ENCODE assay signal across 8 cellular contexts in genomic region chr3:94004301-94004910, GRCh38. TPM values are rescaled to one million over a fixed set of nuclear protein-coding genes. Genes with fewer than 3 reads are reported as not detected.
A peak's percentile ranks its signal among the peaks of the same experiment; 100 is the strongest.
DNase-seq lines count a peak whose midpoint lies in the region; FAIRE-seq and TF ChIP-seq lines count a peak whose summit lies in the region.

No MANE protein-coding gene starts in this region.

- CTCF ChIA-PET in endothelial cell of umbilical vein (lab: Charles Lee) = interaction anchor here (0.6 to 1.5 kb wide), 20 partner anchors 9 to 1722 kb away, joined by 3 to 34 read pairs (median 4); partner anchors contain the start of genes ARL13B, DHFR2, NSUN3 and PROS1

- TF ChIP-seq CTCF in endothelial cell of umbilical vein (IDR thresholded peaks at IDR 0.05; ENCODE audit: extremely low read depth in 1 of 2, insufficient read depth in 1 of 2, low read depth in 1 of 2, low read length in 2 of 2) = peak; percentile 61 to 64

- H3K4me3 ChIP-seq in Karpas-422 (ENCODE audit: low read length) = no peak overlapping the region
- peak overlapping the region in 1 of 3 experiments; percentile 48 for H3K4me3 ChIP-seq in endothelial cell of umbilical vein (replicated peaks in 1 of 3; ENCODE audit: insufficient read depth in 1 of 3, low read depth in 1 of 3, low read length in 3 of 3)

- peaks cover 52% of the 10 kb centered on the region for H3K79me2 ChIP-seq in Karpas-422 (ENCODE audit: low read length)
- H3K79me2 ChIP-seq in endothelial cell of umbilical vein (ENCODE audit: control insufficient read depth, insufficient read depth, low read length) = no peaks in the 10 kb centered on the region

- H3K4me2 ChIP-seq in Karpas-422 (ENCODE audit: low read depth, low read length, poor library complexity, severe bottlenecking) (peak overlapping the region; percentile 65), endothelial cell of umbilical vein (ENCODE audit: insufficient read depth, low read length) (peak overlapping the region; percentile 90)

- H3K27ac ChIP-seq in Karpas-422 (ENCODE audit: low read length) (no peak overlapping the region), endothelial cell of umbilical vein (ENCODE audit: insufficient read depth, low read depth, low read length) (no peak overlapping the region)

- H4K20me1 ChIP-seq in Karpas-422 (ENCODE audit: insufficient read depth, low read depth, low read length) (no peaks in the 10 kb centered on the region), endothelial cell of umbilical vein (replicated peaks; ENCODE audit: control insufficient read depth, extremely low read depth, insufficient read depth, low read length) (no peaks in the 10 kb centered on the region)

- dilution Hi-C loops in endothelial cell of umbilical vein (cut with MboI; ENCODE audit: extremely low pct_ligation_motif_present, low sequenced_read_pairs) = no loop called here

- peaks cover 40% of the 10 kb centered on the region for H3K4me1 ChIP-seq in Karpas-422 (ENCODE audit: low read length)
- H3K4me1 ChIP-seq in endothelial cell of umbilical vein (ENCODE audit: control insufficient read depth, extremely low read depth, insufficient read depth, low read length) = peaks cover 3% of the 10 kb centered on the region

- no TSS peak for BruUV-seq in endothelial cell of umbilical vein (replicated peaks; lab: Mats Ljungman, UMichigan)

- H3K9ac ChIP-seq in Karpas-422 (ENCODE audit: low read length) (peak overlapping the region; percentile 23), endothelial cell of umbilical vein (replicated peaks; ENCODE audit: extremely low read depth, insufficient read depth, low read length) (peak overlapping the region; percentile 72)

- intact Hi-C loops in endothelial cell of umbilical vein (cut with micrococcal nuclease) = loop anchor here (1.0 to 10.0 kb wide), 6 partner anchors 24 to 250 kb away; partner anchors contain the start of genes ARL13B, DHFR2 and NSUN3

- FAIRE-seq in A204.1 (lab: Jason Lieb, UNC) = peak; percentile 98
- peak; percentile 96 for FAIRE-seq in H54 (lab: Jason Lieb, UNC)
- peak; percentile 81 for FAIRE-seq in endothelial cell of umbilical vein (lab: Jason Lieb, UNC)

- H3K36me3 ChIP-seq in Karpas-422 (ENCODE audit: insufficient read depth, low read length) (peaks cover 14% of the 10 kb centered on the region), endothelial cell of umbilical vein (ENCODE audit: control insufficient read depth in 2 of 2, extremely low read depth in 1 of 2, insufficient read depth in 2 of 2, low read length in 2 of 2) (no peaks in the 10 kb centered on the region)

- TF ChIP-seq POLR2A in H54 (IDR thresholded peaks at IDR 0.05; ENCODE audit: low read depth, low read length) (no peak), endothelial cell of umbilical vein (IDR thresholded peaks at IDR 0.05; ENCODE audit: low read depth, low read length) (no peak)

- H3K27me3 ChIP-seq in Karpas-422 (ENCODE audit: low read length) = no peaks in the 10 kb centered on the region
- H3K27me3 ChIP-seq in endothelial cell of umbilical vein (ENCODE audit: control insufficient read depth in 2 of 2, insufficient read depth in 2 of 2, low read length in 2 of 2) = no peaks in the 10 kb centered on the region

- POLR2A ChIA-PET in endothelial cell of umbilical vein (lab: Charles Lee) = interaction anchor here (0.9 kb wide), 1 partner anchor 59 kb away, joined by 4 read pairs; the partner anchor contains the start of genes DHFR2 and NSUN3

- H2AFZ ChIP-seq in Karpas-422 (ENCODE audit: low read length) (0 out of 2 replicates have a peak overlapping the region, but pooled peaks have one; percentile 47), endothelial cell of umbilical vein (ENCODE audit: low read depth, low read length) (peak overlapping the region; percentile 45)

- no peaks in the 10 kb centered on the region for H3K9me2 ChIP-seq in Karpas-422 (replicated peaks; ENCODE audit: insufficient read depth, low read length)

- DNase-seq in GM03348 (ENCODE audit: low spot score) (peak; percentile 70), H54 (ENCODE audit: insufficient read length, low spot score) (peak; percentile 3), Karpas-422 (peak; percentile 84), SKM-1 treated with dmso at 0.1 percent for 144 hours (lab: John Stamatoyannopoulos, UW; ENCODE audit: unreplicated experiment) (peak; percentile 41), endothelial cell of umbilical vein (ENCODE audit: low read depth, low spot score) (peak; percentile 73), myocyte (ENCODE audit: low read depth) (peak; percentile 59), NCI-H524 treated with DMSO at 0.1 percent for 48 hours (lab: John Stamatoyannopoulos, UW) (no peak)

- no peaks in the 10 kb centered on the region for H3K9me1 ChIP-seq in endothelial cell of umbilical vein (replicated peaks; ENCODE audit: control insufficient read depth, extremely low read depth, insufficient read depth, low read length)

- H3K9me3 ChIP-seq in Karpas-422 (ENCODE audit: low read length) = no peaks in the 10 kb centered on the region
- no peaks in the 10 kb centered on the region for H3K9me3 ChIP-seq in endothelial cell of umbilical vein (replicated peaks; ENCODE audit: control insufficient read depth, insufficient read depth, low read length)

TF ChIP-seq in endothelial cell of umbilical vein, 7 proteins besides CTCF, POLR2A, EP300 and RAD21 (continues in another document):
- TF ChIP-seq JUN (IDR thresholded peaks at IDR 0.05; ENCODE audit: borderline replicate concordance, insufficient read depth, insufficient read length, low read depth) (no peak), EZH2 (IDR thresholded peaks at IDR 0.05; ENCODE audit: borderline replicate concordance, low read depth, low read length, severe bottlenecking) (no peak), MYC (IDR thresholded peaks at IDR 0.05; ENCODE audit: low read depth, low read length) (no peak)

RNA-seq across cellular contexts. Expression of gene STX19, which starts 24.0 kb away (rescaled TPM):
- not detected in 2 replicates for total RNA-seq in Karpas-422 (2014; rRNA removed; shearing (Covaris generic); ENCODE audit: low replicate concordance)
- total RNA-seq in endothelial cell of umbilical vein = not detected in 2 replicates
- polyA plus RNA-seq in endothelial cell of umbilical vein = not detected in 2 replicates
- not detected in 2 replicates for polyA plus RNA-seq in endothelial cell of umbilical vein (2011; cell fraction: cytosol; rRNA removed)
- polyA plus RNA-seq in endothelial cell of umbilical vein (2011; cell fraction: nucleus; rRNA removed) = not detected in 2 replicates
- polyA plus RNA-seq in endothelial cell of umbilical vein (2012) = not detected in 2 replicates
- not detected in 2 replicates for polyA minus RNA-seq in endothelial cell of umbilical vein
- not detected for polyA minus RNA-seq in endothelial cell of umbilical vein (2011; cell fraction: cytosol; rRNA and poly(A)+ RNA removed)
- polyA minus RNA-seq in endothelial cell of umbilical vein (2011; cell fraction: nucleus; rRNA and poly(A)+ RNA removed) = not detected in 2 replicates
- not detected in 2 replicates for total RNA-seq in myocyte
- polyA plus RNA-seq in myocyte (2012) = 0.16 TPM

RNA-seq across cellular contexts. Expression of gene ARL13B, which starts 24.5 kb away (rescaled TPM):
- total RNA-seq in Karpas-422 (2014; rRNA removed; shearing (Covaris generic); ENCODE audit: low replicate concordance) = 16.5 and 17.7 TPM in 2 replicates
- 8.6 and 12.7 TPM in 2 replicates for total RNA-seq in endothelial cell of umbilical vein
- 2.5 and 3.8 TPM in 2 replicates for polyA plus RNA-seq in endothelial cell of umbilical vein
- polyA plus RNA-seq in endothelial cell of umbilical vein (2011; cell fraction: cytosol; rRNA removed) = 3.7 TPM in 2 replicates
- polyA plus RNA-seq in endothelial cell of umbilical vein (2011; cell fraction: nucleus; rRNA removed) = 5.3 and 7.3 TPM in 2 replicates
- 6.2 and 6.4 TPM in 2 replicates for polyA plus RNA-seq in endothelial cell of umbilical vein (2012)
- polyA minus RNA-seq in endothelial cell of umbilical vein = 2.3 and 2.4 TPM in 2 replicates
- polyA minus RNA-seq in endothelial cell of umbilical vein (2011; cell fraction: cytosol; rRNA and poly(A)+ RNA removed) = 12.7 TPM
- polyA minus RNA-seq in endothelial cell of umbilical vein (2011; cell fraction: nucleus; rRNA and poly(A)+ RNA removed) = 4.5 and 6.7 TPM in 2 replicates
- total RNA-seq in myocyte = 6.0 and 9.4 TPM in 2 replicates
- polyA plus RNA-seq in myocyte (2012) = 9.6 TPM

RNA-seq across cellular contexts. Expression of gene PROS1, which starts 30.7 kb away (rescaled TPM):
- 1.3 and 2.0 TPM in 2 replicates for total RNA-seq in Karpas-422 (2014; rRNA removed; shearing (Covaris generic); ENCODE audit: low replicate concordance)
- 5.2 and 6.0 TPM in 2 replicates for total RNA-seq in endothelial cell of umbilical vein
- 2.5 and 2.6 TPM in 2 replicates for polyA plus RNA-seq in endothelial cell of umbilical vein
- 2.2 and 2.8 TPM in 2 replicates for polyA plus RNA-seq in endothelial cell of umbilical vein (2011; cell fraction: cytosol; rRNA removed)
- polyA plus RNA-seq in endothelial cell of umbilical vein (2011; cell fraction: nucleus; rRNA removed) = 2.1 and 2.9 TPM in 2 replicates
- polyA plus RNA-seq in endothelial cell of umbilical vein (2012) = 4.4 and 6.2 TPM in 2 replicates
- polyA minus RNA-seq in endothelial cell of umbilical vein = 3.6 and 5.0 TPM in 2 replicates
- 1.7 TPM for polyA minus RNA-seq in endothelial cell of umbilical vein (2011; cell fraction: cytosol; rRNA and poly(A)+ RNA removed)
- 1.8 and 2.5 TPM in 2 replicates for polyA minus RNA-seq in endothelial cell of umbilical vein (2011; cell fraction: nucleus; rRNA and poly(A)+ RNA removed)
- 51.0 and 68.5 TPM in 2 replicates for total RNA-seq in myocyte
- polyA plus RNA-seq in myocyte (2012) = 44.5 TPM

RNA-seq across cellular contexts. Expression of gene DHFR2, which starts 58.3 kb away (rescaled TPM):
- total RNA-seq in Karpas-422 (2014; rRNA removed; shearing (Covaris generic); ENCODE audit: low replicate concordance) = 5.6 and 7.9 TPM in 2 replicates
- total RNA-seq in endothelial cell of umbilical vein (2.1 and 2.2 TPM in 2 replicates), myocyte (3.3 and 3.9 TPM in 2 replicates)
- polyA plus RNA-seq in endothelial cell of umbilical vein = 0.48 and 0.65 TPM in 2 replicates
- polyA plus RNA-seq in endothelial cell of umbilical vein (2011; cell fraction: cytosol; rRNA removed) = 0.74 and 0.75 TPM in 2 replicates
- 0.82 and 1.0 TPM in 2 replicates for polyA plus RNA-seq in endothelial cell of umbilical vein (2011; cell fraction: nucleus; rRNA removed)
- 2.0 and 3.4 TPM in 2 replicates for polyA plus RNA-seq in endothelial cell of umbilical vein (2012)
- 1.1 and 1.9 TPM in 2 replicates for polyA minus RNA-seq in endothelial cell of umbilical vein
- polyA minus RNA-seq in endothelial cell of umbilical vein (2011; cell fraction: cytosol; rRNA and poly(A)+ RNA removed) = 1.2 TPM
- 0.77 and 1.1 TPM in 2 replicates for polyA minus RNA-seq in endothelial cell of umbilical vein (2011; cell fraction: nucleus; rRNA and poly(A)+ RNA removed)
- polyA plus RNA-seq in myocyte (2012) = 3.0 TPM

RNA-seq across cellular contexts. Expression of gene NSUN3, which starts 58.5 kb away (rescaled TPM):
- total RNA-seq in Karpas-422 (2014; rRNA removed; shearing (Covaris generic); ENCODE audit: low replicate concordance) = 15.3 and 36.9 TPM in 2 replicates
- total RNA-seq in endothelial cell of umbilical vein = 10.7 and 11.6 TPM in 2 replicates
- 3.4 and 3.8 TPM in 2 replicates for polyA plus RNA-seq in endothelial cell of umbilical vein
- polyA plus RNA-seq in endothelial cell of umbilical vein (2011; cell fraction: cytosol; rRNA removed) = 3.9 and 4.2 TPM in 2 replicates
- polyA plus RNA-seq in endothelial cell of umbilical vein (2011; cell fraction: nucleus; rRNA removed) = 8.2 and 9.1 TPM in 2 replicates
- polyA plus RNA-seq in endothelial cell of umbilical vein (2012) = 6.9 and 7.0 TPM in 2 replicates
- polyA minus RNA-seq in endothelial cell of umbilical vein = 12.8 and 20.7 TPM in 2 replicates
- polyA minus RNA-seq in endothelial cell of umbilical vein (2011; cell fraction: cytosol; rRNA and poly(A)+ RNA removed) = 7.2 TPM
- polyA minus RNA-seq in endothelial cell of umbilical vein (2011; cell fraction: nucleus; rRNA and poly(A)+ RNA removed) = 38.9 and 51.2 TPM in 2 replicates
- total RNA-seq in myocyte = 8.5 and 9.6 TPM in 2 replicates
- polyA plus RNA-seq in myocyte (2012) = 5.6 TPM
